ENCODE assay signal across 1 cellular context in the genomic region with DNA sequence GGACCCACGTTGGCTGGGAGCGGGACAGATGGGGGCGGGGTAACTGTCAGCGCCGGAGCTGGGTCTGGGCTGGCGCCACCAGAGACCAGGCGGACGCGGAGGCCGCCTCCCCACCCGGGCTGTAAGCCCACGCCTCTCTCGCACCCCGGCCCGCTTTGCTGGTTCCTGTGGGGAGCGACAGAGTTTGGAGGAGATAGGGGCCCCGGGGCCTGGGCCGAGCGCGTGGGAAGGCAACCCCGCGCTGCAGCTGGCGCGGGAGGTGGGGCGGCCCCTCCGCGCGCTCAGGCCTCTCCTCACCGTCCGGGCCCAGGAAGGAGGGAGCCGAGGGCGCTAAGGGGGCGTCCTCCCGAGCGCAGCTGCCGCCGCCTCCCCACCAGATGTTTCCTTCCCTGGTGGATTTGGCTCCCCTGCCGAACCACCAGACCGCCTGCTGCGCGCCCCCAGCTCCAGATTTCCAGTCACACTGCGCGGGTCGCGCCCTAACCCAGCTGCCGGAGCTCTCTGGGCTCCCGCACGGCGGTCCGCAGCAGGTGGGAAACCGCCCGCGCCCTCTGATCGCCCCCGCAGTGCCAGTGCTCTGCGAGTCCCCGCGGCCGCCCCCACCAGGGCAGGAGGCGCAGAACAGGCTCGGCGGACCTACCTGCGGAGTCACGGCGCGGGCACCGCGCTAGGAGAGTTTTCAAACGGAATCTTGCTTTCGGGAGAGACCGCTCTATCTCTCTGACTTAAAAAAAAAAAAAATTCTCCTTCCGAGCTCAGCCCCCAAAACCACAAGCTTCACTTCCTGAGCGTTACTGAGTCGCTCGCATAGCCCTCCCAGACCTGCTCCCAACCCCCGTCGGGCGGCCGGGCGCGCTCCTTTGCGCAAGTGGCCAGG.
TF ChIP-seq lines count a peak whose summit lies in the region.

No MANE protein-coding gene starts in this region.

TF ChIP-seq in HepG2, 621 proteins besides CTCF, POLR2A, EP300 and RAD21 (continued from another document and continues in another):
- TF ChIP-seq ZNF101 (CRISPR knock-in tag; IDR thresholded peaks at IDR 0.05; ENCODE audit: borderline replicate concordance, low read depth) (no peak), ZNF549 (CRISPR knock-in tag; IDR thresholded peaks at IDR 0.05) (no peak), ZNF790 (CRISPR knock-in tag; IDR thresholded peaks at IDR 0.05; ENCODE audit: borderline replicate concordance) (no peak), MAFG (CRISPR knock-in tag; IDR thresholded peaks at IDR 0.05) (no peak), ZNF614 (CRISPR knock-in tag; IDR thresholded peaks at IDR 0.05; ENCODE audit: borderline replicate concordance) (no peak), ZNF350 (CRISPR knock-in tag; IDR thresholded peaks at IDR 0.05; ENCODE audit: borderline replicate concordance, low read depth) (no peak; the same call in 1 of the 2 replicates), ZNF660 (CRISPR knock-in tag; IDR thresholded peaks at IDR 0.05; ENCODE audit: borderline replicate concordance, low read depth) (no peak), TMF1 (CRISPR knock-in tag; IDR thresholded peaks at IDR 0.05; ENCODE audit: low read depth) (0 out of 2 replicates have a peak, but pooled peaks have one; percentile 67), TRIM24 (CRISPR knock-in tag; IDR thresholded peaks at IDR 0.05) (no peak), GATAD2A (CRISPR knock-in tag; IDR thresholded peaks at IDR 0.05) (0 out of 2 replicates have a peak, but pooled peaks have one; percentile 28), ZNF256 (CRISPR knock-in tag; conservative IDR thresholded peaks at IDR 0.05) (no peak), SAFB2 (CRISPR knock-in tag; IDR thresholded peaks at IDR 0.05; ENCODE audit: borderline replicate concordance, low read depth) (no peak; the same call in 1 of the 2 replicates), GZF1 (CRISPR knock-in tag; IDR thresholded peaks at IDR 0.05) (no peak), ZNF441 (CRISPR knock-in tag; IDR thresholded peaks at IDR 0.05; ENCODE audit: borderline replicate concordance) (no peak), KAT8 (CRISPR knock-in tag; IDR thresholded peaks at IDR 0.05) (peak; percentile 49), ZNF552 (CRISPR knock-in tag; IDR thresholded peaks at IDR 0.05; ENCODE audit: borderline replicate concordance) (no peak), PHF8 (CRISPR knock-in tag; IDR thresholded peaks at IDR 0.05) (peak; percentile 71), HOXA9 (CRISPR knock-in tag; IDR thresholded peaks at IDR 0.05; ENCODE audit: borderline replicate concordance) (no peak), NCOR1 (IDR thresholded peaks at IDR 0.05; ENCODE audit: borderline replicate concordance, low read length) (no peak), NR1H2 (CRISPR knock-in tag; IDR thresholded peaks at IDR 0.05; ENCODE audit: borderline replicate concordance, low read depth) (no peak), ZNF3 (CRISPR knock-in tag; IDR thresholded peaks at IDR 0.05) (no peak), PAX8 (CRISPR knock-in tag; IDR thresholded peaks at IDR 0.05; ENCODE audit: borderline replicate concordance) (no peak), ZFP36L1 (CRISPR knock-in tag; IDR thresholded peaks at IDR 0.05) (no peak), ZNF225 (CRISPR knock-in tag; IDR thresholded peaks at IDR 0.05) (no peak), ZNF263 (CRISPR knock-in tag; IDR thresholded peaks at IDR 0.05) (no peak), CHCHD3 (CRISPR knock-in tag; IDR thresholded peaks at IDR 0.05) (no peak), EHMT2 (IDR thresholded peaks at IDR 0.05; ENCODE audit: borderline replicate concordance, low read depth, low read length) (no peak), BCL6 (CRISPR knock-in tag; IDR thresholded peaks at IDR 0.05) (peak; percentile 28; the same call in 1 of the 2 replicates)
- TF ChIP-seq, protein P1, sequence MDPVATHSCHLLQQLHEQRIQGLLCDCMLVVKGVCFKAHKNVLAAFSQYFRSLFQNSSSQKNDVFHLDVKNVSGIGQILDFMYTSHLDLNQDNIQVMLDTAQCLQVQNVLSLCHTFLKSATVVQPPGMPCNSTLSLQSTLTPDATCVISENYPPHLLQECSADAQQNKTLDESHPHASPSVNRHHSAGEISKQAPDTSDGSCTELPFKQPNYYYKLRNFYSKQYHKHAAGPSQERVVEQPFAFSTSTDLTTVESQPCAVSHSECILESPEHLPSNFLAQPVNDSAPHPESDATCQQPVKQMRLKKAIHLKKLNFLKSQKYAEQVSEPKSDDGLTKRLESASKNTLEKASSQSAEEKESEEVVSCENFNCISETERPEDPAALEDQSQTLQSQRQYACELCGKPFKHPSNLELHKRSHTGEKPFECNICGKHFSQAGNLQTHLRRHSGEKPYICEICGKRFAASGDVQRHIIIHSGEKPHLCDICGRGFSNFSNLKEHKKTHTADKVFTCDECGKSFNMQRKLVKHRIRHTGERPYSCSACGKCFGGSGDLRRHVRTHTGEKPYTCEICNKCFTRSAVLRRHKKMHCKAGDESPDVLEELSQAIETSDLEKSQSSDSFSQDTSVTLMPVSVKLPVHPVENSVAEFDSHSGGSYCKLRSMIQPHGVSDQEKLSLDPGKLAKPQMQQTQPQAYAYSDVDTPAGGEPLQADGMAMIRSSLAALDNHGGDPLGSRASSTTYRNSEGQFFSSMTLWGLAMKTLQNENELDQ (CRISPR knock-in tag; IDR thresholded peaks at IDR 0.05; ENCODE audit: borderline replicate concordance), result no peak
- TF ChIP-seq, protein P2, sequence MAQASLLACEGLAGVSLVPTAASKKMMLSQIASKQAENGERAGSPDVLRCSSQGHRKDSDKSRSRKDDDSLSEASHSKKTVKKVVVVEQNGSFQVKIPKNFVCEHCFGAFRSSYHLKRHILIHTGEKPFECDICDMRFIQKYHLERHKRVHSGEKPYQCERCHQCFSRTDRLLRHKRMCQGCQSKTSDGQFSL (CRISPR knock-in tag; IDR thresholded peaks at IDR 0.05), result no peak
- TF ChIP-seq, protein P3, sequence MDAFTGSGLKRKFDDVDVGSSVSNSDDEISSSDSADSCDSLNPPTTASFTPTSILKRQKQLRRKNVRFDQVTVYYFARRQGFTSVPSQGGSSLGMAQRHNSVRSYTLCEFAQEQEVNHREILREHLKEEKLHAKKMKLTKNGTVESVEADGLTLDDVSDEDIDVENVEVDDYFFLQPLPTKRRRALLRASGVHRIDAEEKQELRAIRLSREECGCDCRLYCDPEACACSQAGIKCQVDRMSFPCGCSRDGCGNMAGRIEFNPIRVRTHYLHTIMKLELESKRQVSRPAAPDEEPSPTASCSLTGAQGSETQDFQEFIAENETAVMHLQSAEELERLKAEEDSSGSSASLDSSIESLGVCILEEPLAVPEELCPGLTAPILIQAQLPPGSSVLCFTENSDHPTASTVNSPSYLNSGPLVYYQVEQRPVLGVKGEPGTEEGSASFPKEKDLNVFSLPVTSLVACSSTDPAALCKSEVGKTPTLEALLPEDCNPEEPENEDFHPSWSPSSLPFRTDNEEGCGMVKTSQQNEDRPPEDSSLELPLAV (CRISPR knock-in tag; conservative IDR thresholded peaks at IDR 0.05; ENCODE audit: low read depth), result no peak
- TF ChIP-seq, protein P4, sequence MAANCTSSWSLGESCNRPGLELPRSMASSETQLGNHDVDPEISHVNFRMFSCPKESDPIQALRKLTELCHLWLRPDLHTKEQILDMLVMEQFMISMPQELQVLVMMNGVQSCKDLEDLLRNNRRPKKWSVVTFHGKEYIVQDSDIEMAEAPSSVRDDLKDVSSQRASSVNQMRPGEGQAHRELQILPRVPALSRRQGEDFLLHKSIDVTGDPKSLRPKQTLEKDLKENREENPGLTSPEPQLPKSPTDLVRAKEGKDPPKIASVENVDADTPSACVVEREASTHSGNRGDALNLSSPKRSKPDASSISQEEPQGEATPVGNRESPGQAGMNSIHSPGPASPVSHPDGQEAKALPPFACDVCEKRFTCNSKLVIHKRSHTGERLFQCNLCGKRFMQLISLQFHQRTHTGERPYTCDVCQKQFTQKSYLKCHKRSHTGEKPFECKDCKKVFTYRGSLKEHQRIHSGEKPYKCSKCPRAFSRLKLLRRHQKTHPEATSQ (CRISPR knock-in tag; IDR thresholded peaks at IDR 0.05; ENCODE audit: borderline replicate concordance), result no peak
- TF ChIP-seq, protein P5, sequence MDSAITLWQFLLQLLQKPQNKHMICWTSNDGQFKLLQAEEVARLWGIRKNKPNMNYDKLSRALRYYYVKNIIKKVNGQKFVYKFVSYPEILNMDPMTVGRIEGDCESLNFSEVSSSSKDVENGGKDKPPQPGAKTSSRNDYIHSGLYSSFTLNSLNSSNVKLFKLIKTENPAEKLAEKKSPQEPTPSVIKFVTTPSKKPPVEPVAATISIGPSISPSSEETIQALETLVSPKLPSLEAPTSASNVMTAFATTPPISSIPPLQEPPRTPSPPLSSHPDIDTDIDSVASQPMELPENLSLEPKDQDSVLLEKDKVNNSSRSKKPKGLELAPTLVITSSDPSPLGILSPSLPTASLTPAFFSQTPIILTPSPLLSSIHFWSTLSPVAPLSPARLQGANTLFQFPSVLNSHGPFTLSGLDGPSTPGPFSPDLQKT (CRISPR knock-in tag; IDR thresholded peaks at IDR 0.05; ENCODE audit: borderline replicate concordance), result no peak
- TF ChIP-seq, protein P6, sequence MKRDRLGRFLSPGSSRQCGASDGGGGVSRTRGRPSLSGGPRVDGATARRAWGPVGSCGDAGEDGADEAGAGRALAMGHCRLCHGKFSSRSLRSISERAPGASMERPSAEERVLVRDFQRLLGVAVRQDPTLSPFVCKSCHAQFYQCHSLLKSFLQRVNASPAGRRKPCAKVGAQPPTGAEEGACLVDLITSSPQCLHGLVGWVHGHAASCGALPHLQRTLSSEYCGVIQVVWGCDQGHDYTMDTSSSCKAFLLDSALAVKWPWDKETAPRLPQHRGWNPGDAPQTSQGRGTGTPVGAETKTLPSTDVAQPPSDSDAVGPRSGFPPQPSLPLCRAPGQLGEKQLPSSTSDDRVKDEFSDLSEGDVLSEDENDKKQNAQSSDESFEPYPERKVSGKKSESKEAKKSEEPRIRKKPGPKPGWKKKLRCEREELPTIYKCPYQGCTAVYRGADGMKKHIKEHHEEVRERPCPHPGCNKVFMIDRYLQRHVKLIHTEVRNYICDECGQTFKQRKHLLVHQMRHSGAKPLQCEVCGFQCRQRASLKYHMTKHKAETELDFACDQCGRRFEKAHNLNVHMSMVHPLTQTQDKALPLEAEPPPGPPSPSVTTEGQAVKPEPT (CRISPR knock-in tag; IDR thresholded peaks at IDR 0.05; ENCODE audit: low read depth), result no peak
- TF ChIP-seq, protein P7, sequence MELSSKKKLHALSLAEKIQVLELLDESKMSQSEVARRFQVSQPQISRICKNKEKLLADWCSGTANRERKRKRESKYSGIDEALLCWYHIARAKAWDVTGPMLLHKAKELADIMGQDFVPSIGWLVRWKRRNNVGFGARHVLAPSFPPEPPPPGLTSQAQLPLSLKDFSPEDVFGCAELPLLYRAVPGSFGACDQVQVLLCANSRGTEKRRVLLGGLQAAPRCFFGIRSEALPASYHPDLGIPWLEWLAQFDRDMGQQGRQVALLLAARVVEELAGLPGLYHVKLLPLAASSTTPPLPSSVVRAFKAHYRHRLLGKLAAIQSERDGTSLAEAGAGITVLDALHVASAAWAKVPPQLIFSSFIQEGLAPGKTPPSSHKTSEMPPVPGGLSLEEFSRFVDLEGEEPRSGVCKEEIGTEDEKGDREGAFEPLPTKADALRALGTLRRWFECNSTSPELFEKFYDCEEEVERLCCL (CRISPR knock-in tag; IDR thresholded peaks at IDR 0.05; ENCODE audit: borderline replicate concordance), result 0 out of 2 replicates have a peak, but pooled peaks have one; percentile 43
- TF ChIP-seq, protein P8, sequence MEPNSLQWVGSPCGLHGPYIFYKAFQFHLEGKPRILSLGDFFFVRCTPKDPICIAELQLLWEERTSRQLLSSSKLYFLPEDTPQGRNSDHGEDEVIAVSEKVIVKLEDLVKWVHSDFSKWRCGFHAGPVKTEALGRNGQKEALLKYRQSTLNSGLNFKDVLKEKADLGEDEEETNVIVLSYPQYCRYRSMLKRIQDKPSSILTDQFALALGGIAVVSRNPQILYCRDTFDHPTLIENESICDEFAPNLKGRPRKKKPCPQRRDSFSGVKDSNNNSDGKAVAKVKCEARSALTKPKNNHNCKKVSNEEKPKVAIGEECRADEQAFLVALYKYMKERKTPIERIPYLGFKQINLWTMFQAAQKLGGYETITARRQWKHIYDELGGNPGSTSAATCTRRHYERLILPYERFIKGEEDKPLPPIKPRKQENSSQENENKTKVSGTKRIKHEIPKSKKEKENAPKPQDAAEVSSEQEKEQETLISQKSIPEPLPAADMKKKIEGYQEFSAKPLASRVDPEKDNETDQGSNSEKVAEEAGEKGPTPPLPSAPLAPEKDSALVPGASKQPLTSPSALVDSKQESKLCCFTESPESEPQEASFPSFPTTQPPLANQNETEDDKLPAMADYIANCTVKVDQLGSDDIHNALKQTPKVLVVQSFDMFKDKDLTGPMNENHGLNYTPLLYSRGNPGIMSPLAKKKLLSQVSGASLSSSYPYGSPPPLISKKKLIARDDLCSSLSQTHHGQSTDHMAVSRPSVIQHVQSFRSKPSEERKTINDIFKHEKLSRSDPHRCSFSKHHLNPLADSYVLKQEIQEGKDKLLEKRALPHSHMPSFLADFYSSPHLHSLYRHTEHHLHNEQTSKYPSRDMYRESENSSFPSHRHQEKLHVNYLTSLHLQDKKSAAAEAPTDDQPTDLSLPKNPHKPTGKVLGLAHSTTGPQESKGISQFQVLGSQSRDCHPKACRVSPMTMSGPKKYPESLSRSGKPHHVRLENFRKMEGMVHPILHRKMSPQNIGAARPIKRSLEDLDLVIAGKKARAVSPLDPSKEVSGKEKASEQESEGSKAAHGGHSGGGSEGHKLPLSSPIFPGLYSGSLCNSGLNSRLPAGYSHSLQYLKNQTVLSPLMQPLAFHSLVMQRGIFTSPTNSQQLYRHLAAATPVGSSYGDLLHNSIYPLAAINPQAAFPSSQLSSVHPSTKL (CRISPR knock-in tag; IDR thresholded peaks at IDR 0.05), result peak; percentile 51
